ENCODE assay signal across 16 cellular contexts in genomic region chr1:56135069-56135863, GRCh38.
DNase-seq lines count a peak whose midpoint lies in the region; ATAC-seq, FAIRE-seq and TF ChIP-seq lines count a peak whose summit lies in the region.
"Had no signal": no experiment of that assay in that cellular context is flagged by ENCODE, and none has a peak within 500 bp of the region (broad histone marks: within the 10 kb centered on the region; RNA-seq: fewer than 3 reads in every experiment).

No MANE protein-coding gene starts in this region.

- no peak overlapping the region for H3K4me3 ChIP-seq in HepG2 (replicated peaks in 1 of 3; ENCODE audit: insufficient read depth in 1 of 3, low read depth in 2 of 3, low read length in 3 of 3)
- H3K4me3 ChIP-seq in gastroesophageal sphincter = no peak overlapping the region
- H3K4me3 ChIP-seq: esophagus squamous epithelium had no signal

- no peak overlapping the region for H3K4me3 Mint-ChIP-seq in WTC11
- H3K4me3 Mint-ChIP-seq: brain; natural killer cell treated with Interleukin-12 subunit alpha and Interleukin-12 subunit beta and Interleukin-15 and Interleukin-18, amount 100 ng/mL, for 72 hours had no signal

- H4K20me1 ChIP-seq in HepG2 (ENCODE audit: insufficient read depth, low read length) = no peaks in the 10 kb centered on the region

- TF ChIP-seq RAD21 in HepG2 (CRISPR knock-in tag; IDR thresholded peaks at IDR 0.05) = no peak

- no peak overlapping the region for H3K4me2 ChIP-seq in HepG2 (ENCODE audit: low read depth, low read length)

- no peak for TF ChIP-seq CTCF in WTC11 (IDR thresholded peaks at IDR 0.05)
- no peak for TF ChIP-seq CTCF in HepG2 (CRISPR knock-in tag; IDR thresholded peaks at IDR 0.05)
- no peak for TF ChIP-seq CTCF in gastroesophageal sphincter (IDR thresholded peaks at IDR 0.05)

- ATAC-seq in GM21390 (IDR thresholded peaks at IDR 0.05; ENCODE audit: unreplicated experiment) = peak; percentile 51
- ATAC-seq in HG03066 (IDR thresholded peaks at IDR 0.05; ENCODE audit: low read depth, unreplicated experiment) = peak; percentile 47
- ATAC-seq in WTC11 = no peak
- no peak for ATAC-seq in HepG2
- no peak for ATAC-seq in gastroesophageal sphincter
- ATAC-seq: natural killer cell treated with Interleukin-12 subunit alpha and Interleukin-12 subunit beta and Interleukin-15 and Interleukin-18, amount 100 ng/mL, for 72 hours had no signal

- H2AFZ ChIP-seq in HepG2 (ENCODE audit: low read length) = no peak overlapping the region

- no peak for TF ChIP-seq EP300 in HepG2 (IDR thresholded peaks at IDR 0.05; ENCODE audit: low read depth in 2 of 2, low read length in 2 of 2)
- no peak for TF ChIP-seq EP300 in HepG2 (CRISPR knock-in tag; IDR thresholded peaks at IDR 0.05; ENCODE audit: borderline replicate concordance)
- no peak for TF ChIP-seq EP300 in gastroesophageal sphincter (IDR thresholded peaks at IDR 0.05)

- no peaks in the 10 kb centered on the region for H3K4me1 ChIP-seq in HepG2 (ENCODE audit: insufficient read depth, low read length)
- peaks cover 0 to 4% (median 0%) of the 10 kb centered on the region in 3 donors for H3K4me1 ChIP-seq in gastroesophageal sphincter

- FAIRE-seq in GM12891 (lab: Jason Lieb, UNC) (peak; percentile 75), urothelium cell line (lab: Jason Lieb, UNC) (no peak), HepG2 (lab: Jason Lieb, UNC) (no peak)
- FAIRE-seq: keratinocyte had no signal

- WGBS in HepG2 (ENCODE audit: low lambda C conversion rate) = 32% methylated on average over 5 of the region's 5 CpGs
- WGBS in gastroesophageal sphincter (ENCODE audit: low coverage in 1 of 2), 2 donors = 92 to 95% methylated on average over 3 to 4 of the region's 5 CpGs

- POLR2A ChIA-PET in WTC11 (lab: Charles Lee) = no interaction called here
- POLR2A ChIA-PET in HepG2 (lab: Yijun Ruan, JAX) = no interaction called here

- H3K9ac ChIP-seq in HepG2 (ENCODE audit: insufficient read depth, low read depth, low read length) = no peak overlapping the region

- H3K79me2 ChIP-seq in HepG2 (ENCODE audit: insufficient read depth, low read length) = no peaks in the 10 kb centered on the region

- in situ Hi-C loops in HepG2 (cut with HindIII; ENCODE audit: extremely low pct_ligation_motif_present, low pct_unique_long_range_greater_than_20kb) = no loop called here

- H3K36me3 ChIP-seq in HepG2 (replicated peaks in 1 of 2; ENCODE audit: control insufficient read depth in 1 of 2, insufficient read depth in 2 of 2, low read length in 2 of 2) (no peaks in the 10 kb centered on the region), gastroesophageal sphincter (no peaks in the 10 kb centered on the region)
- H3K36me3 ChIP-seq: esophagus squamous epithelium had no signal

- DNase-seq in GM12891 (ENCODE audit: insufficient read length, low spot score) (no peak), astrocyte of the hippocampus (ENCODE audit: low read depth, low spot score) (peak; percentile 36), WTC11 (ENCODE audit: low spot score) (no peak), urothelium cell line (ENCODE audit: low spot score) (no peak), HepG2 (ENCODE audit: low spot score) (no peak)
- DNase-seq: activated T-cell treated with anti-CD3 and anti-CD28 coated beads, Interleukin-2, amount 50 U/mL, for 1 hour; EL; esophagus squamous epithelium; KG1; RPMI8226 had no signal

- no peaks in the 10 kb centered on the region for H3K9me3 Mint-ChIP-seq in WTC11
- H3K9me3 Mint-ChIP-seq: natural killer cell treated with Interleukin-12 subunit alpha and Interleukin-12 subunit beta and Interleukin-15 and Interleukin-18, amount 100 ng/mL, for 72 hours had no signal

- H3K27ac ChIP-seq in HepG2 (ENCODE audit: extremely low read length, insufficient read depth, low read length) = no peak overlapping the region
- no peak overlapping the region for H3K27ac ChIP-seq in gastroesophageal sphincter
- H3K27ac ChIP-seq: esophagus squamous epithelium had no signal

- CTCF ChIA-PET in WTC11 (lab: Charles Lee) = no interaction called here
- CTCF ChIA-PET in HepG2 (lab: Yijun Ruan, JAX; ENCODE audit: low intra/inter-chr PET ratio, low total read pairs) = no interaction called here

- H3K36me3 Mint-ChIP-seq in WTC11 = no peaks in the 10 kb centered on the region
- H3K36me3 Mint-ChIP-seq: brain; natural killer cell treated with Interleukin-12 subunit alpha and Interleukin-12 subunit beta and Interleukin-15 and Interleukin-18, amount 100 ng/mL, for 72 hours had no signal

- H3K27ac Mint-ChIP-seq in WTC11 = no peak overlapping the region
- H3K27ac Mint-ChIP-seq: brain; natural killer cell treated with Interleukin-12 subunit alpha and Interleukin-12 subunit beta and Interleukin-15 and Interleukin-18, amount 100 ng/mL, for 72 hours had no signal

- TF ChIP-seq POLR2A in GM12891 (IDR thresholded peaks at IDR 0.05; ENCODE audit: low read depth, low read length) (no peak), HepG2 (IDR thresholded peaks at IDR 0.05; ENCODE audit: insufficient read depth in 1 of 2, low read depth in 2 of 2, low read length in 2 of 2) (no peak), gastroesophageal sphincter (IDR thresholded peaks at IDR 0.05) (no peak)

- peaks cover 7% of the 10 kb centered on the region for H3K4me1 Mint-ChIP-seq in WTC11

- intact Hi-C loops in HepG2 (cut with micrococcal nuclease; ENCODE audit: unreplicated experiment) = no loop called here

- peaks cover 0 to 4% of the 10 kb centered on the region in 2 experiments; a peak in 1 of 5 replicates for H3K27me3 ChIP-seq in HepG2 (ENCODE audit: control insufficient read depth in 1 of 2, insufficient read depth in 2 of 2, low read length in 2 of 2)
- no peaks in the 10 kb centered on the region for H3K27me3 ChIP-seq in gastroesophageal sphincter

- no peaks in the 10 kb centered on the region for H3K27me3 Mint-ChIP-seq in WTC11 (ENCODE audit: low read depth)
- H3K27me3 Mint-ChIP-seq: natural killer cell treated with Interleukin-12 subunit alpha and Interleukin-12 subunit beta and Interleukin-15 and Interleukin-18, amount 100 ng/mL, for 72 hours had no signal

- no TSS peak for BruUV-seq in HepG2 (replicated peaks; lab: Mats Ljungman, UMichigan)

- H3K9me3 ChIP-seq in HepG2 (ENCODE audit: low read length) (no peaks in the 10 kb centered on the region), gastroesophageal sphincter (no peaks in the 10 kb centered on the region)
- H3K9me3 ChIP-seq: esophagus squamous epithelium had no signal

TF ChIP-seq in GM12891, 5 proteins besides CTCF, POLR2A, EP300 and RAD21:
- TF ChIP-seq PAX5 (IDR thresholded peaks at IDR 0.05; ENCODE audit: insufficient read depth, low read length, severe bottlenecking) = no peak
- TF ChIP-seq SPI1 (IDR thresholded peaks at IDR 0.05; ENCODE audit: low read depth, low read length) = peak; percentile 98

TF ChIP-seq in WTC11, 78 proteins besides CTCF, POLR2A, EP300 and RAD21 (continues in another document):
- TF ChIP-seq ZNF219 (CRISPR knock-in tag; IDR thresholded peaks at IDR 0.05; ENCODE audit: borderline replicate concordance) (no peak), NFATC4 (CRISPR knock-in tag; IDR thresholded peaks at IDR 0.05) (no peak), KAT7 (CRISPR knock-in tag; IDR thresholded peaks at IDR 0.05; ENCODE audit: borderline replicate concordance) (no peak), JUN (CRISPR knock-in tag; IDR thresholded peaks at IDR 0.05) (no peak), SP1 (CRISPR knock-in tag; conservative IDR thresholded peaks at IDR 0.05) (no peak), SOX15 (CRISPR knock-in tag; IDR thresholded peaks at IDR 0.05) (no peak), ZNF671 (CRISPR knock-in tag; IDR thresholded peaks at IDR 0.05) (no peak)
- TF ChIP-seq, protein P1, sequence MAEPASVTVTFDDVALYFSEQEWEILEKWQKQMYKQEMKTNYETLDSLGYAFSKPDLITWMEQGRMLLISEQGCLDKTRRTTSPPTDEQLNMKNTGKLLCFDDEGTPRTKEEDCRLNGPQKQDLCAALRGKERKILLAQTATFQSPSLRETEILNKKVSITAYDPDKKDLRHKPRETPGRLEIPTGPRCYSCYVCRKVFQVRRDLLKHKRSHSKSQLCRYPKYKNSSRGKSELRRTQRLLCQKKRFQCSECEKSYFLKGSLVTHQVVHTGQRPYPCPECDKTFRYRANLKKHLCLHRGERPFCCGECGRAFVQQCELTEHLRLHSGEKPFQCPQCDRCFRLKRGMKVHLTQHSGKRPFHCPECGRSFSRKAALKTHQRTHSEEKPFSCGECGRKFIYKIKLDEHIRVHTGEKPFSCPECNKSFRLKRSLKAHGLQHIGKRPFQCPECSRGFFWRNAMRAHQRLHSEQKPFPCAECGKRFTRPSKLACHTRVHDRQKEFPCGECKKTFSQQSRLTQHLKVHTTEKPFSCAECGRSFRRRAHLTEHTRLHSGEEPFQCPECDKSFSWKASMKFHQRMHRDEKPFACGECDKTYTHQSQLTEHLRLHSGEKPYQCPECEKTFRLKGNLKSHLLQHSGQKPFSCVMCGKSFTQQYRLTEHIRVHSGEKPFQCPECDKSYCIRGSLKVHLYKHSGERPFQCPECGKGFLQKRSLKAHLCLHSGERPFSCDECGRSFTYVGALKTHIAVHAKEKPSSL (CRISPR knock-in tag; conservative IDR thresholded peaks at IDR 0.05) = no peak

Comparison
In these comparisons a context has a peak if more than half of its experiments do, and no peak if none do; other contexts are left out.
1. ATAC-seq: peak in GM21390 (single experiment) and HG03066 (single experiment); none in WTC11 (single experiment), HepG2 (single experiment) and gastroesophageal sphincter (single experiment).